Comparison of ENCODE assay signal across 8 cellular contexts in genomic region chr10:102713483-102713813, GRCh38. TPM values are rescaled to one million over a fixed set of nuclear protein-coding genes. Genes with fewer than 3 reads are reported as not detected.
DNase-seq lines count a peak whose midpoint lies in the region; ATAC-seq, FAIRE-seq and TF ChIP-seq lines count a peak whose summit lies in the region.

No MANE protein-coding gene starts in this region.

- no peaks in the 10 kb centered on the region for H3K36me3 Mint-ChIP-seq in natural killer cell

- no peaks in the 10 kb centered on the region for H3K9me3 ChIP-seq in HCT116 (ENCODE audit: control insufficient read depth in 1 of 2, insufficient read depth in 1 of 2, low read depth in 1 of 2, low read length in 2 of 2)
- H3K9me3 ChIP-seq in endothelial cell of umbilical vein (replicated peaks; ENCODE audit: control insufficient read depth, insufficient read depth, low read length), result no peaks in the 10 kb centered on the region

- TF ChIP-seq RAD21 in HCT116 (IDR thresholded peaks at IDR 0.05; ENCODE audit: low read depth), result no peak

- no peaks in the 10 kb centered on the region for H3K9me2 ChIP-seq in HCT116 (ENCODE audit: insufficient read depth)

- peaks cover 17 to 34% of the 10 kb centered on the region in 2 donors for H3K4me1 Mint-ChIP-seq in natural killer cell

- H3K9me1 ChIP-seq in endothelial cell of umbilical vein (replicated peaks; ENCODE audit: control insufficient read depth, extremely low read depth, insufficient read depth, low read length), result no peaks in the 10 kb centered on the region

- H3K27me3 Mint-ChIP-seq in natural killer cell (ENCODE audit: low read depth in 2 of 2), result no peaks in the 10 kb centered on the region

- no peak for DNase-seq in HCT116 (ENCODE audit: low read depth, low spot score)
- DNase-seq in RWPE1 (ENCODE audit: low spot score), result no peak
- no peak for DNase-seq in endothelial cell of umbilical vein (ENCODE audit: low read depth, low spot score)
- DNase-seq in natural killer cell, result peak; percentile 56
- DNase-seq in NCI-H2227 (lab: John Stamatoyannopoulos, UW; ENCODE audit: unreplicated experiment), result no peak
- no peak for DNase-seq in NCI-H1436 (lab: John Stamatoyannopoulos, UW)
- DNase-seq in SW480 (ENCODE audit: low spot score), result no peak

- peak overlapping the region; percentile 97 for H3K4me2 ChIP-seq in HCT116 (ENCODE audit: low read length)
- peak overlapping the region; percentile 94 for H3K4me2 ChIP-seq in endothelial cell of umbilical vein (ENCODE audit: insufficient read depth, low read length)

- BruUV-seq in HCT116 (replicated peaks; lab: Mats Ljungman, UMichigan), result no TSS peak
- BruUV-seq in endothelial cell of umbilical vein (replicated peaks; lab: Mats Ljungman, UMichigan), result no TSS peak

- ATAC-seq in GM18498 (IDR thresholded peaks at IDR 0.05; ENCODE audit: unreplicated experiment), result peak; percentile 48
- ATAC-seq in HCT116, result peak; percentile 59
- ATAC-seq in natural killer cell, result peak; percentile 57 to 73 (median 59)

- POLR2A ChIA-PET in HCT116 (lab: Charles Lee) (interaction anchor here (0.8 to 1.8 kb wide), 3 partner anchors 36 to 105 kb away, joined by 4 to 8 read pairs (median 5); no protein-coding TSS in a partner anchor), RWPE1 (lab: Yijun Ruan, JAX; ENCODE audit: low non-redundant PET) (interaction anchor here (0.5 kb wide), 1 partner anchor 599 kb away, joined by 3 read pairs; no protein-coding TSS in a partner anchor), endothelial cell of umbilical vein (lab: Charles Lee) (interaction anchor here (1.1 to 1.5 kb wide), 2 partner anchors 30 to 62 kb away, joined by 3 to 6 read pairs; partner anchors contain the start of gene WBP1L)

- H3K27ac Mint-ChIP-seq in natural killer cell, result peak overlapping the region; percentile 79 to 96

- H3K27ac ChIP-seq in HCT116 (ENCODE audit: low read depth, low read length) (peak overlapping the region; percentile 65), RWPE1 (peak overlapping the region; percentile 91), endothelial cell of umbilical vein (ENCODE audit: insufficient read depth, low read depth, low read length) (peak overlapping the region; percentile 38)

- dilution Hi-C loops in endothelial cell of umbilical vein (cut with MboI; ENCODE audit: extremely low pct_ligation_motif_present, low sequenced_read_pairs), result no loop called here

- RAD21 ChIA-PET in HCT116 (lab: Charles Lee; ENCODE audit: low non-redundant PET in 1 of 2, low total read pairs in 2 of 2, uncharacterized antibody in 2 of 2, unreplicated experiment in 2 of 2), result no interaction called here

- TF ChIP-seq CTCF in HCT116 (IDR thresholded peaks at IDR 0.05 in 2 of 3, conservative IDR thresholded peaks at IDR 0.05 in 1 of 3; ENCODE audit: borderline replicate concordance in 1 of 3, insufficient read depth in 1 of 3, low read depth in 2 of 3, low read length in 2 of 3) (no peak), RWPE1 (conservative IDR thresholded peaks at IDR 0.05; ENCODE audit: low read depth) (peak; percentile 27; the same call in 1 of the 2 replicates), endothelial cell of umbilical vein (IDR thresholded peaks at IDR 0.05; ENCODE audit: extremely low read depth in 1 of 2, insufficient read depth in 1 of 2, low read depth in 1 of 2, low read length in 2 of 2) (no peak), natural killer cell (IDR thresholded peaks at IDR 0.05) (no peak)

- H2AFZ ChIP-seq in HCT116 (ENCODE audit: low read depth, low read length, poor library complexity, severe bottlenecking) (peak overlapping the region; percentile 44), endothelial cell of umbilical vein (ENCODE audit: low read depth, low read length) (peak overlapping the region; percentile 80)

- no peaks in the 10 kb centered on the region for H3K27me3 ChIP-seq in HCT116 (ENCODE audit: insufficient read depth, low read length)
- H3K27me3 ChIP-seq in endothelial cell of umbilical vein (ENCODE audit: control insufficient read depth in 2 of 2, insufficient read depth in 2 of 2, low read length in 2 of 2), result no peaks in the 10 kb centered on the region

- H3K9ac ChIP-seq in HCT116 (ENCODE audit: low read length) (peak overlapping the region; percentile 96), endothelial cell of umbilical vein (replicated peaks; ENCODE audit: extremely low read depth, insufficient read depth, low read length) (peak overlapping the region; percentile 78)

- TF ChIP-seq POLR2A in HCT116 (IDR thresholded peaks at IDR 0.05; ENCODE audit: borderline replicate concordance, extremely low read depth, insufficient read depth, insufficient read length), result no peak
- no peak for TF ChIP-seq POLR2A in endothelial cell of umbilical vein (IDR thresholded peaks at IDR 0.05; ENCODE audit: low read depth, low read length)

- H3K36me3 ChIP-seq in HCT116 (ENCODE audit: control insufficient read depth in 1 of 2, insufficient read depth in 2 of 2, low read length in 2 of 2), result no peaks in the 10 kb centered on the region; a peak in 1 of 4 replicates
- H3K36me3 ChIP-seq in endothelial cell of umbilical vein (ENCODE audit: control insufficient read depth in 2 of 2, extremely low read depth in 1 of 2, insufficient read depth in 2 of 2, low read length in 2 of 2), result no peaks in the 10 kb centered on the region

- H3K9me3 Mint-ChIP-seq in natural killer cell, result no peaks in the 10 kb centered on the region

- peaks cover 16 to 29% of the 10 kb centered on the region in 2 experiments for H3K4me1 ChIP-seq in HCT116 (ENCODE audit: control insufficient read depth in 1 of 2, insufficient read depth in 2 of 2, low read length in 2 of 2)
- H3K4me1 ChIP-seq in endothelial cell of umbilical vein (ENCODE audit: control insufficient read depth, extremely low read depth, insufficient read depth, low read length), result peaks cover 23% of the 10 kb centered on the region

- H3K79me2 ChIP-seq in HCT116 (ENCODE audit: insufficient read depth, low read length) (peaks cover 35% of the 10 kb centered on the region), endothelial cell of umbilical vein (ENCODE audit: control insufficient read depth, insufficient read depth, low read length) (peaks cover 16% of the 10 kb centered on the region)

- H3K4me3 Mint-ChIP-seq in natural killer cell, result peak overlapping the region; percentile 82

- H3K4me3 ChIP-seq in HCT116 (replicated peaks in 1 of 2; ENCODE audit: low read depth in 1 of 2, low read length in 2 of 2), result peak overlapping the region; percentile 88 to 95
- H3K4me3 ChIP-seq in endothelial cell of umbilical vein (replicated peaks in 1 of 3; ENCODE audit: insufficient read depth in 1 of 3, low read depth in 1 of 3, low read length in 3 of 3), result peak overlapping the region; percentile 51 to 85 (median 62)

- no peak for FAIRE-seq in endothelial cell of umbilical vein (lab: Jason Lieb, UNC)

- intact Hi-C loops in HCT116 (cut with micrococcal nuclease) (loop anchor here (5.0 kb wide), 1 partner anchor 106 kb away; no protein-coding TSS in a partner anchor), endothelial cell of umbilical vein (cut with micrococcal nuclease) (loop anchor here (2.0 to 5.0 kb wide), 3 partner anchors 35 to 319 kb away; partner anchors contain the start of gene NFKB2), natural killer cell (cut with micrococcal nuclease) (loop anchor here (1.0 to 5.0 kb wide), 3 partner anchors 51 to 211 kb away; partner anchors contain the start of genes ACTR1A and SUFU)

- CTCF ChIA-PET in HCT116 (lab: Charles Lee), result interaction anchor here (1.1 to 1.9 kb wide), 4 partner anchors 30 to 44 kb away, joined by 3 to 16 read pairs (median 7); partner anchors contain the start of gene WBP1L
- CTCF ChIA-PET in RWPE1 (lab: Yijun Ruan, JAX), result interaction anchor here (0.6 to 2.1 kb wide), 7 partner anchors 14 to 461 kb away, joined by 3 to 5 read pairs (median 3); no protein-coding TSS in a partner anchor
- CTCF ChIA-PET in endothelial cell of umbilical vein (lab: Charles Lee), result interaction anchor here (0.8 to 7.1 kb wide), 11 partner anchors 13 to 531 kb away, joined by 3 to 75 read pairs (median 6); partner anchors contain the start of gene SUFU

- no peaks in the 10 kb centered on the region for H4K20me1 ChIP-seq in HCT116 (ENCODE audit: insufficient read depth)
- H4K20me1 ChIP-seq in endothelial cell of umbilical vein (replicated peaks; ENCODE audit: control insufficient read depth, extremely low read depth, insufficient read depth, low read length), result no peaks in the 10 kb centered on the region

RNA-seq across cellular contexts. Expression of gene ARL3, which starts 0.7 kb away (rescaled TPM):
- 13.3 TPM for total RNA-seq in HCT116 (2021; ENCODE audit: unreplicated experiment)
- 8.4 and 10.1 TPM in 2 replicates for polyA plus RNA-seq in HCT116 (2012)
- total RNA-seq in endothelial cell of umbilical vein, result 10.6 and 11.0 TPM in 2 replicates
- 4.9 and 6.6 TPM in 2 replicates for polyA plus RNA-seq in endothelial cell of umbilical vein
- polyA plus RNA-seq in endothelial cell of umbilical vein (2011; cell fraction: cytosol; rRNA removed), result 10.2 and 10.4 TPM in 2 replicates
- polyA plus RNA-seq in endothelial cell of umbilical vein (2011; cell fraction: nucleus; rRNA removed), result 3.4 and 3.6 TPM in 2 replicates
- 15.5 and 15.6 TPM in 2 replicates for polyA plus RNA-seq in endothelial cell of umbilical vein (2012)
- 2.9 and 3.3 TPM in 2 replicates for polyA minus RNA-seq in endothelial cell of umbilical vein
- 2.9 TPM for polyA minus RNA-seq in endothelial cell of umbilical vein (2011; cell fraction: cytosol; rRNA and poly(A)+ RNA removed)
- polyA minus RNA-seq in endothelial cell of umbilical vein (2011; cell fraction: nucleus; rRNA and poly(A)+ RNA removed), result 1.3 TPM in 2 replicates
- total RNA-seq in natural killer cell, result 1 to 10 TPM; 1.4 to 1.7 (median 1.5) TPM

RNA-seq across cellular contexts. Expression of gene SFXN2, which starts 1.0 kb away (rescaled TPM):
- total RNA-seq in HCT116 (2021; ENCODE audit: unreplicated experiment) (22.9 TPM), endothelial cell of umbilical vein (13.1 and 17.0 TPM in 2 replicates), natural killer cell (1 to 10 TPM; 4.8 to 8.0 (median 5.1) TPM)
- 7.2 and 14.3 TPM in 2 replicates for polyA plus RNA-seq in HCT116 (2012)
- polyA plus RNA-seq in endothelial cell of umbilical vein, result 8.1 and 9.8 TPM in 2 replicates
- 10.6 and 12.2 TPM in 2 replicates for polyA plus RNA-seq in endothelial cell of umbilical vein (2011; cell fraction: cytosol; rRNA removed)
- polyA plus RNA-seq in endothelial cell of umbilical vein (2011; cell fraction: nucleus; rRNA removed), result 15.1 and 15.9 TPM in 2 replicates
- 5.5 and 8.5 TPM in 2 replicates for polyA plus RNA-seq in endothelial cell of umbilical vein (2012)
- 24.0 TPM in 2 replicates for polyA minus RNA-seq in endothelial cell of umbilical vein
- 8.8 TPM for polyA minus RNA-seq in endothelial cell of umbilical vein (2011; cell fraction: cytosol; rRNA and poly(A)+ RNA removed)
- 9.7 and 11.3 TPM in 2 replicates for polyA minus RNA-seq in endothelial cell of umbilical vein (2011; cell fraction: nucleus; rRNA and poly(A)+ RNA removed)

RNA-seq across cellular contexts. Expression of gene WBP1L, which starts 30.3 kb away (rescaled TPM):
- 25.2 TPM for total RNA-seq in HCT116 (2021; ENCODE audit: unreplicated experiment)
- polyA plus RNA-seq in HCT116 (2012), result 25.3 and 27.1 TPM in 2 replicates
- total RNA-seq in endothelial cell of umbilical vein, result 43.6 and 46.0 TPM in 2 replicates
- 70.3 and 94.1 TPM in 2 replicates for polyA plus RNA-seq in endothelial cell of umbilical vein
- 42.5 and 43.8 TPM in 2 replicates for polyA plus RNA-seq in endothelial cell of umbilical vein (2011; cell fraction: cytosol; rRNA removed)
- polyA plus RNA-seq in endothelial cell of umbilical vein (2011; cell fraction: nucleus; rRNA removed), result 24.0 and 26.9 TPM in 2 replicates
- 39.9 and 52.8 TPM in 2 replicates for polyA plus RNA-seq in endothelial cell of umbilical vein (2012)
- polyA minus RNA-seq in endothelial cell of umbilical vein, result 89.3 and 94.0 TPM in 2 replicates
- 11.5 TPM for polyA minus RNA-seq in endothelial cell of umbilical vein (2011; cell fraction: cytosol; rRNA and poly(A)+ RNA removed)
- 22.3 and 22.4 TPM in 2 replicates for polyA minus RNA-seq in endothelial cell of umbilical vein (2011; cell fraction: nucleus; rRNA and poly(A)+ RNA removed)
- total RNA-seq in natural killer cell, result 10 to 100 TPM; 34.6 to 48.4 (median 47.9) TPM

Comparison
In these comparisons a context has a peak if more than half of its experiments do, and no peak if none do; other contexts are left out.
1. H3K27ac ChIP-seq: peak in every context shown above with its lines; median percentile 91 in RWPE1; 65 in HCT116; 38 in endothelial cell of umbilical vein.